16 cellular contexts compared by ENCODE assay signal in the genomic region with DNA sequence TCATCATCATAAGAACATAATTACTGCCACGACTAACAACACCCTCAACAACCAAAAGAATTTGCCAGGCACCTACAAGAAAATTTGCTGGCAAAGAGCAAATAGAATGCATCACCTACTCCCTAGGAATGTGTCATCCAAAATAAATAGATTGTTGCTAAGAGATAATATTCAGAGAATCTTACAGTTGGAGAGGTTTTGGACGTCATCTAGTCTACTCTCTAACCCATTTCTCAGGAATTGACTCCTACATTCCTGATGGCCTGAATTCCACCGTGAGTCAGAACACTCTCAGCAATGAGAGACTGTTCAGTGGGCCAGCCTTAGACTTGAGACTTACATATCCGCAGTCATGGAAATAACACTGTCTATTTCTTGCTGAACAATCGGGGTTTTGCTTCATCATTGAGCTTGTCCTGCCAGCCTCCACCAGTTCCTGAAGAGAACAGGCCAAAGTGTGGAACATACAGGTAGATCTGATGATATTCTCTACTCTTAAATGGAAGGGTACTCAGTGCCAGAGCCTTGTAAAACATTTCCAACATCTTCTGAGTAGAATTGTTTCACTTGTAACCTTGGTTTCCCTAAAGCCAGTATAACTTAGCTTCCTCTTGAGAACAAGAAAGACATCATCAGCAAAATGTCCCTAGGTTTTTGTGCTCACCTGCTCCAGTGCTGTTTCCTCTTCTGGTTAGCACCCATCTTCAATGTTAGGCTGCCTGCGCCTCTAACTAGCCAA. TPM values are rescaled to one million over a fixed set of nuclear protein-coding genes. Genes with fewer than 3 reads are reported as not detected.
A peak's percentile ranks its signal among the peaks of the same experiment; 100 is the strongest.
DNase-seq lines count a peak whose midpoint lies in the region; ATAC-seq and TF ChIP-seq lines count a peak whose summit lies in the region.
"Had no signal": no experiment of that assay in that cellular context is flagged by ENCODE, and none has a peak within 500 bp of the region (broad histone marks: within the 10 kb centered on the region; RNA-seq: fewer than 3 reads in every experiment).

No MANE protein-coding gene starts in this region.

- peaks cover 40% of the 10 kb centered on the region for H3K4me1 Mint-ChIP-seq in osteocyte (ENCODE audit: unreplicated experiment)
- H3K4me1 Mint-ChIP-seq in nephron progenitor cell: peaks cover 48% of the 10 kb centered on the region
- no peaks in the 10 kb centered on the region for H3K4me1 Mint-ChIP-seq in activated CD4-positive, alpha-beta T cell treated with anti-CD3 and anti-CD28 coated beads for 36 hours

- H3K9me3 Mint-ChIP-seq in osteocyte (ENCODE audit: unreplicated experiment) (no peaks in the 10 kb centered on the region), nephron progenitor cell (no peaks in the 10 kb centered on the region)
- no peaks in the 10 kb centered on the region for H3K9me3 Mint-ChIP-seq in activated CD4-positive, alpha-beta T cell treated with anti-CD3 and anti-CD28 coated beads for 36 hours (ENCODE audit: low read depth)

- H3K4me3 ChIP-seq in epithelial cell of proximal tubule (ENCODE audit: low read depth, low read length): no peak overlapping the region
- H3K4me3 ChIP-seq: esophagus squamous epithelium, left ventricle myocardium inferior, ovary had no signal

- no peaks in the 10 kb centered on the region for H3K27me3 Mint-ChIP-seq in osteocyte (ENCODE audit: unreplicated experiment)
- H3K27me3 Mint-ChIP-seq in nephron progenitor cell (ENCODE audit: low read depth, poor library complexity): peaks cover 11% of the 10 kb centered on the region
- peaks cover 26% of the 10 kb centered on the region for H3K27me3 Mint-ChIP-seq in activated CD4-positive, alpha-beta T cell treated with anti-CD3 and anti-CD28 coated beads for 36 hours

- intact Hi-C loops in activated CD4-positive, alpha-beta T cell treated with anti-CD3 and anti-CD28 coated beads for 36 hours (cut with DNase I, micrococcal nuclease): no loop called here

- TF ChIP-seq CTCF in epithelial cell of proximal tubule (conservative IDR thresholded peaks at IDR 0.05; ENCODE audit: low read depth, low read length) (no peak), osteocyte (IDR thresholded peaks at IDR 0.05) (no peak), nephron progenitor cell (IDR thresholded peaks at IDR 0.05) (no peak)

- H3K4me3 Mint-ChIP-seq in osteocyte (ENCODE audit: unreplicated experiment): no peak overlapping the region
- H3K4me3 Mint-ChIP-seq in nephron progenitor cell: no peak overlapping the region
- no peak overlapping the region for H3K4me3 Mint-ChIP-seq in activated CD4-positive, alpha-beta T cell treated with anti-CD3 and anti-CD28 coated beads for 36 hours
- H3K4me3 Mint-ChIP-seq: brain had no signal

- peak; percentile 99 for DNase-seq in EL
- DNase-seq in RKO (ENCODE audit: low spot score): peak; percentile 14
- DNase-seq in epithelial cell of proximal tubule (ENCODE audit: low read depth): peak; percentile 94
- no peak for DNase-seq in osteocyte (ENCODE audit: extremely low spot score, unreplicated experiment)
- no peak for DNase-seq in COLO829 (ENCODE audit: low spot score)
- no peak for DNase-seq in T-helper 9 cell
- no peak for DNase-seq in nephron progenitor cell
- DNase-seq in activated CD4-positive, alpha-beta T cell treated with anti-CD3 and anti-CD28 coated beads for 36 hours: no peak
- DNase-seq: COR-L47; esophagus squamous epithelium; Karpas-422; left ventricle myocardium inferior; ovary; stimulated activated naive CD4-positive, alpha-beta T cell had no signal

- CTCF ChIA-PET in activated CD4-positive, alpha-beta T cell treated with anti-CD3 and anti-CD28 coated beads for 36 hours (lab: Charles Lee): interaction anchor here (4.6 kb wide), 1 partner anchor 275 kb away, joined by 26 read pairs; no protein-coding TSS in a partner anchor

- peak overlapping the region; percentile 84 for H3K27ac Mint-ChIP-seq in osteocyte (ENCODE audit: unreplicated experiment)
- no peak overlapping the region for H3K27ac Mint-ChIP-seq in nephron progenitor cell
- no peak overlapping the region for H3K27ac Mint-ChIP-seq in activated CD4-positive, alpha-beta T cell treated with anti-CD3 and anti-CD28 coated beads for 36 hours
- H3K27ac Mint-ChIP-seq: brain had no signal

- no peak for ATAC-seq in activated CD4-positive, alpha-beta T cell treated with anti-CD3 and anti-CD28 coated beads for 36 hours
- ATAC-seq: HCT116 had no signal

- POLR2A ChIA-PET in activated CD4-positive, alpha-beta T cell treated with anti-CD3 and anti-CD28 coated beads for 36 hours (lab: Charles Lee): no interaction called here

- H3K36me3 Mint-ChIP-seq in osteocyte (ENCODE audit: unreplicated experiment): no peaks in the 10 kb centered on the region
- no peaks in the 10 kb centered on the region for H3K36me3 Mint-ChIP-seq in nephron progenitor cell (ENCODE audit: low read depth)
- H3K36me3 Mint-ChIP-seq in activated CD4-positive, alpha-beta T cell treated with anti-CD3 and anti-CD28 coated beads for 36 hours (ENCODE audit: low read depth): no peaks in the 10 kb centered on the region

RNA-seq across cellular contexts. Expression of gene KIRREL3, which starts 8.3 kb away (rescaled TPM):
- total RNA-seq in epithelial cell of proximal tubule: 3.8 and 5.1 TPM in 2 replicates
- 1.2 and 1.9 TPM in 2 replicates for total RNA-seq in osteocyte
- not detected for total RNA-seq in activated CD4-positive, alpha-beta T cell treated with anti-CD3 and anti-CD28 coated beads for 36 hours

Comparison
In these comparisons a context has a peak if more than half of its experiments do, and no peak if none do; other contexts are left out.
1. DNase-seq: peak in EL (single experiment), RKO (single experiment) and epithelial cell of proximal tubule (single experiment); none in osteocyte (single experiment), COLO829 (single experiment), T-helper 9 cell (single experiment), nephron progenitor cell (single experiment) and activated CD4-positive, alpha-beta T cell treated with anti-CD3 and anti-CD28 coated beads for 36 hours (single experiment).